In genomic region chr3:46910166-46910760, GRCh38 we compare ENCODE assay signal across 1 cellular context.
A peak's percentile ranks its signal among the peaks of the same experiment; 100 is the strongest.
TF ChIP-seq lines count a peak whose summit lies in the region.

No MANE protein-coding gene starts in this region.

TF ChIP-seq in HepG2, 621 proteins besides CTCF, POLR2A, EP300 and RAD21:
- TF ChIP-seq TBX3 (IDR thresholded peaks at IDR 0.05; ENCODE audit: borderline replicate concordance) (no peak), AGO2 (optimal IDR thresholded peaks at IDR 0.05; ENCODE audit: low read depth, low read length) (peak; percentile 11), RARG (CRISPR knock-in tag; IDR thresholded peaks at IDR 0.05; ENCODE audit: low read depth) (no peak), SKIL (CRISPR knock-in tag; IDR thresholded peaks at IDR 0.05; ENCODE audit: borderline replicate concordance) (no peak), MYNN (CRISPR knock-in tag; IDR thresholded peaks at IDR 0.05; ENCODE audit: low read depth) (no peak), KMT2A (CRISPR knock-in tag; IDR thresholded peaks at IDR 0.05) (no peak), CEBPG (CRISPR knock-in tag; IDR thresholded peaks at IDR 0.05) (no peak), GATAD1 (CRISPR knock-in tag; IDR thresholded peaks at IDR 0.05) (no peak), TRIM22 (IDR thresholded peaks at IDR 0.05) (no peak)
TF ChIP-seq in HepG2: peak in this region for 1.
